ENCODE assay signal across 8 cellular contexts in the genomic region with DNA sequence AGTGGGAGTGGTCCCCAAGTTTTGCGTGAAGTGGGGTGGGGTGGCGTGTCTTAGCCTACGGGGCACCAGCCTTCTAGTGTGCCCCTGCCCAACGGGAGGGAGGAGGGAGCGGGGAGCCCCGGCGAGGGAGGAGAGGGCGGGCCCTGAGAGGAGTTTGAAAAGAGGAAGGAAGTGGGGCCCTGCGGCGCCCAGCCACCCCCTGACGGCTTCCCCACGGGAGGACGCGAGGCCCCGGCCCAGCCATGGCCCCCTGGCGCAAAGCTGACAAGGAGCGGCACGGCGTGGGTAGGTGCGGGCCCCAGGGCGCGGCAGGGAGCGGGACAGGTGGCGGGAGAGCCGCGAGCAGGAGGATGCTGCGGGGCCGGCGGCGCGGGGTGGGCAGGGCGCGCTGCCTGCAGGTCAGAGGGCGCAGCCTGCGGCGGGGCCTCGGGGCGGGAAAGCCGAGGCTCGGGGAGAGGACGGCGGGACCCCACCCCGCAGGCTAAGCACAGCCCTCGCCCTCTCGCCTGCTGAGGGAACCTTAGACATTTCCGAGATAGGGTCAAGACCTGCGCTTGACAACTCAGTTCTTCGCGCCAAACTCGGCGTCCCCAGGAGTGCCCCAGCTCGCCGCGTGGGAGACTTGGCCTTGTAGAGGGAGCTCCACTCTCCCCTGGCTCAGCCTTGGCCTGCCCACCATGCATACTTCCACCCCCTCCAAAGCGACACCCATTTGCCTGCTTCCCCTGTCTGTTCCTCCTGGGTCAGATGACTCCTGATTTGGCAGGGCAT.
DNase-seq lines count a peak whose midpoint lies in the region; ATAC-seq and TF ChIP-seq lines count a peak whose summit lies in the region.

Gene DOCK2 (plus strand): TSS at position 191 of the 771 bp plus-strand sequence. CDS start 52 bp downstream, at position 243.

- peak within 1 kb of the TSS; percentile 53; the same call in 1 of the 2 replicates for H3K27ac ChIP-seq in MM.1S (ENCODE audit: low read length)
- H3K27ac ChIP-seq in WERI-Rb-1, result no peak within 1 kb of the TSS

- H3K4me1 ChIP-seq in MM.1S (ENCODE audit: low read length), result peaks cover 9% of the 10 kb centered on the region

- H3K9me3 ChIP-seq in MM.1S (replicated peaks; ENCODE audit: insufficient read depth, low read length) (no peaks in the 10 kb centered on the region), WERI-Rb-1 (ENCODE audit: severe bottlenecking) (peaks cover 2% of the 10 kb centered on the region)

- TF ChIP-seq CTCF in MM.1S (IDR thresholded peaks at IDR 0.05; ENCODE audit: low read length) (no peak), WERI-Rb-1 (IDR thresholded peaks at IDR 0.05; ENCODE audit: low read depth, low read length) (no peak)

- no peaks in the 10 kb centered on the region for H3K9me2 ChIP-seq in MM.1S (replicated peaks; ENCODE audit: insufficient read depth, low read length)

- peak within 1 kb of the TSS; percentile 75 for H3K9ac ChIP-seq in MM.1S (ENCODE audit: low read length)

- no peaks in the 10 kb centered on the region for H4K20me1 ChIP-seq in MM.1S (ENCODE audit: insufficient read depth, low read length)

- no peaks in the 10 kb centered on the region for H3K27me3 ChIP-seq in MM.1S (replicated peaks; ENCODE audit: insufficient read depth, low read length)
- peaks cover 58% of the 10 kb centered on the region for H3K27me3 ChIP-seq in WERI-Rb-1 (ENCODE audit: insufficient read depth, low read depth, severe bottlenecking)

- peak within 1 kb of the TSS; percentile 77 for H3K4me2 ChIP-seq in MM.1S (ENCODE audit: low read depth, low read length)

- H3K36me3 ChIP-seq in MM.1S (replicated peaks; ENCODE audit: insufficient read depth, low read length) (no peaks in the 10 kb centered on the region), WERI-Rb-1 (no peaks in the 10 kb centered on the region)

- ATAC-seq in GM21619 (IDR thresholded peaks at IDR 0.05; ENCODE audit: unreplicated experiment), result peak; percentile 92

- H3K79me2 ChIP-seq in MM.1S (ENCODE audit: low read length), result peaks cover 58% of the 10 kb centered on the region

- peak within 1 kb of the TSS; percentile 69 for H3K4me3 ChIP-seq in MM.1S (ENCODE audit: low read length)
- no peak within 1 kb of the TSS for H3K4me3 ChIP-seq in WERI-Rb-1 (ENCODE audit: low read depth, low read length)

- DNase-seq in EL, result peak; percentile 34
- peak; percentile 70 for DNase-seq in MM.1S
- peak; percentile 58 for DNase-seq in activated T-cell treated with anti-CD3 and anti-CD28 coated beads for 4 hours
- DNase-seq in globus pallidus (ENCODE audit: low spot score), result peak; percentile 30
- peak; percentile 39 for DNase-seq in retina
- DNase-seq in WERI-Rb-1, result no peak
- DNase-seq in DMS53 treated with DMSO at 0.1 percent for 48 hours (lab: John Stamatoyannopoulos, UW; ENCODE audit: unreplicated experiment), result no peak

- H3F3A ChIP-seq in MM.1S (ENCODE audit: insufficient read depth, low read length), result no peaks in the 10 kb centered on the region

- H2AFZ ChIP-seq in MM.1S (ENCODE audit: low read length), result peak within 1 kb of the TSS; percentile 87

Comparison
In these comparisons a context has a peak if more than half of its experiments do, and no peak if none do; other contexts are left out.
1. DNase-seq: peak in EL (single experiment), MM.1S (single experiment), activated T-cell treated with anti-CD3 and anti-CD28 coated beads for 4 hours (single experiment), globus pallidus (single experiment) and retina (single experiment); none in WERI-Rb-1 (single experiment) and DMS53 treated with DMSO at 0.1 percent for 48 hours (single experiment).